In the genomic region with DNA sequence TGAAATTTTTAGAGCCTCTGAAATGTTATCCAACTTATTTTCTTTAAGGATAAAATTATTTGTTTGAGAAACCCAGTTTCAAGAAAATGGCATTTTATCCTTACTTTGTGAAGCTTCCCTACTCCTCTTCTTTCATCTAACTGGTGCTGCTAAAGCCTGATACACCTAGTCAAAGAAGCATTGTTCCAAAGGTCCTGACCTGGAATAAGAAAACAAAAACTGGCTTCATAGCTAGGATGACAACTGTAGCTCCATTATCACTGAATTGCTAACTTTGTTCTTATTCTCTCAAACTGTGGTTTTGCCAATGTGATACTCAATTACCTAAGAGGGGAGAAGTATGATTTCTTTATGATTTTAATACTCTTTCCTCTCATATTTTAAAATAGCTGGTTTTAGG, we compare ENCODE assay signal across 24 cellular contexts.
"Had no signal": no experiment of that assay in that cellular context is flagged by ENCODE, and none has a peak within 500 bp of the region (broad histone marks: within the 10 kb centered on the region; RNA-seq: fewer than 3 reads in every experiment).

No MANE protein-coding gene starts in this region.

- H3K4me3 Mint-ChIP-seq: memory B cell; naive thymus-derived CD4-positive, alpha-beta T cell had no signal

- FAIRE-seq: colon, endothelial cell of umbilical vein, islet of Langerhans, keratinocyte had no signal

- H3K27ac ChIP-seq: coronary artery, dorsolateral prefrontal cortex, esophagus muscularis mucosa, foreskin keratinocyte, gastrocnemius medialis, heart right ventricle, left lung, lower lobe of right lung had no signal

- H3K27ac Mint-ChIP-seq: memory B cell; naive thymus-derived CD4-positive, alpha-beta T cell had no signal

- H3K4me1 ChIP-seq: esophagus muscularis mucosa, foreskin keratinocyte, gastrocnemius medialis, heart right ventricle, left lung, lower lobe of right lung had no signal

- H3K36me3 ChIP-seq: esophagus muscularis mucosa, gastrocnemius medialis, heart right ventricle, left lung, lower lobe of right lung had no signal

- H3K27me3 Mint-ChIP-seq: memory B cell had no signal

- ATAC-seq: foreskin keratinocyte; gastrocnemius medialis; heart right ventricle; left cardiac atrium; left lung; left ventricle myocardium superior; lower lobe of right lung; naive thymus-derived CD4-positive, alpha-beta T cell had no signal

- H3K27me3 ChIP-seq: dorsolateral prefrontal cortex, esophagus muscularis mucosa, foreskin keratinocyte, gastrocnemius medialis, heart right ventricle, left lung had no signal

- H3K9me3 ChIP-seq: esophagus muscularis mucosa, gastrocnemius medialis, heart right ventricle, left lung, lower lobe of right lung had no signal

- H3K4me1 Mint-ChIP-seq: memory B cell; naive thymus-derived CD4-positive, alpha-beta T cell had no signal

- H3K4me3 ChIP-seq: coronary artery, dorsolateral prefrontal cortex, esophagus muscularis mucosa, gastrocnemius medialis, heart right ventricle, left lung, lower lobe of right lung had no signal

- DNase-seq: dermis blood vessel endothelial cell; dorsolateral prefrontal cortex; effector CD4-positive, alpha-beta T cell; effector memory CD4-positive, alpha-beta T cell; foreskin keratinocyte; gastrocnemius medialis; glutamatergic neuron; head of caudate nucleus; heart right ventricle; hippocampal formation; left cardiac atrium; left lung; left ventricle myocardium superior; lower lobe of right lung; mesendoderm; midbrain; naive thymus-derived CD4-positive, alpha-beta T cell had no signal

- H3K36me3 Mint-ChIP-seq: memory B cell had no signal
